ENCODE assay signal across 17 cellular contexts in genomic region chr10:74928742-74929191, GRCh38.
A peak's percentile ranks its signal among the peaks of the same experiment; 100 is the strongest.
DNase-seq lines count a peak whose midpoint lies in the region; ATAC-seq and TF ChIP-seq lines count a peak whose summit lies in the region.
"Had no signal": no experiment of that assay in that cellular context is flagged by ENCODE, and none has a peak within 500 bp of the region (broad histone marks: within the 10 kb centered on the region; RNA-seq: fewer than 3 reads in every experiment).

No MANE protein-coding gene starts in this region.

- H3K27ac ChIP-seq in gastrocnemius medialis, result peak overlapping the region in 3 of 4 donors; percentile 20 to 55 (median 20)
- no peak overlapping the region for H3K27ac ChIP-seq in RWPE1
- H3K27ac ChIP-seq: suprapubic skin had no signal

- H3K4me1 ChIP-seq in gastrocnemius medialis, result peaks cover 53 to 57% of the 10 kb centered on the region in 2 donors

- POLR2A ChIA-PET in RWPE1 (lab: Yijun Ruan, JAX; ENCODE audit: low non-redundant PET), result no interaction called here

- ATAC-seq in SK-N-SH treated with all-trans-retinoic acid at 6 μM for 48 hours, result peak; percentile 46
- no peak for ATAC-seq in gastrocnemius medialis
- ATAC-seq in GM21529 (IDR thresholded peaks at IDR 0.05; ENCODE audit: unreplicated experiment), result no peak

- no peak overlapping the region for H3K4me3 ChIP-seq in gastrocnemius medialis
- H3K4me3 ChIP-seq in H7 (ENCODE audit: insufficient read depth, low read depth, low read length), result no peak overlapping the region
- H3K4me3 ChIP-seq: suprapubic skin had no signal

- H3K36me3 ChIP-seq in gastrocnemius medialis (no peaks in the 10 kb centered on the region), H7 (replicated peaks; ENCODE audit: control insufficient read depth, insufficient read depth, low read length) (no peaks in the 10 kb centered on the region)
- H3K36me3 ChIP-seq: suprapubic skin had no signal

- no peak for TF ChIP-seq POLR2A in gastrocnemius medialis (IDR thresholded peaks at IDR 0.05)

- TF ChIP-seq CTCF in gastrocnemius medialis (IDR thresholded peaks at IDR 0.05 in 4 of 5, conservative IDR thresholded peaks at IDR 0.05 in 1 of 5), result no peak
- no peak for TF ChIP-seq CTCF in RWPE1 (conservative IDR thresholded peaks at IDR 0.05; ENCODE audit: low read depth)

- in situ Hi-C loops in gastrocnemius medialis (cut with MboI; ENCODE audit: low sequenced_read_pairs in 4 of 4), result no loop called here

- no peaks in the 10 kb centered on the region for H3K9me3 ChIP-seq in gastrocnemius medialis
- H3K9me3 ChIP-seq: suprapubic skin had no signal

- no peaks in the 10 kb centered on the region for H3K27me3 ChIP-seq in gastrocnemius medialis
- no peaks in the 10 kb centered on the region for H3K27me3 ChIP-seq in H7 (ENCODE audit: control insufficient read depth, insufficient read depth, low read length)
- H3K27me3 ChIP-seq: suprapubic skin had no signal

- CTCF ChIA-PET in RWPE1 (lab: Yijun Ruan, JAX), result interaction anchor here (0.6 kb wide), 1 partner anchor 181 kb away, joined by 3 read pairs; no protein-coding TSS in a partner anchor

- intact Hi-C loops in gastrocnemius medialis (cut with DNase I; ENCODE audit: low total_unique reads), result no loop called here

- DNase-seq in AG08395 (ENCODE audit: low spot score) (peak; percentile 26), fibroblast of peridontal ligament (ENCODE audit: extremely low read depth) (peak; percentile 79), gastrocnemius medialis (no peak), H7 (no peak), RWPE1 (ENCODE audit: low spot score) (no peak)
- no peak for DNase-seq in central memory CD4-positive, alpha-beta T cell
- DNase-seq: activated CD4-positive, alpha-beta T cell treated with anti-CD3 and anti-CD28 coated beads, Interleukin-2, amount 10 ng/mL, durations not matched to agents 7 days and 5 days; amniotic stem cell; effector CD8-positive, alpha-beta T cell; Kasumi-1; kidney glomerular epithelial cell; NCI-H1694 treated with DMSO at 0.1 percent for 48 hours; NCI-H69; T-helper 2 cell had no signal

TF ChIP-seq in SK-N-SH treated with all-trans-retinoic acid at 6 μM for 48 hours, 23 proteins besides CTCF, POLR2A, EP300 and RAD21:
- no peak for TF ChIP-seq BACH2 (CRISPR knock-in tag; IDR thresholded peaks at IDR 0.05; ENCODE audit: borderline replicate concordance)
- TF ChIP-seq PATZ1 (CRISPR knock-in tag; IDR thresholded peaks at IDR 0.05; ENCODE audit: borderline replicate concordance), result no peak
- no peak for TF ChIP-seq CSDC2 (CRISPR knock-in tag; IDR thresholded peaks at IDR 0.05)
- TF ChIP-seq PPARA (CRISPR knock-in tag; IDR thresholded peaks at IDR 0.05; ENCODE audit: borderline replicate concordance), result no peak
- no peak for TF ChIP-seq TSHZ2 (CRISPR knock-in tag; IDR thresholded peaks at IDR 0.05)

Comparison
In these comparisons a context has a peak if more than half of its experiments do, and no peak if none do; other contexts are left out.
1. DNase-seq: peak in AG08395 (single experiment) and fibroblast of peridontal ligament (single experiment); none in gastrocnemius medialis (0 of 2), central memory CD4-positive, alpha-beta T cell (single experiment), H7 (single experiment) and RWPE1 (single experiment).